8 cellular contexts compared by ENCODE assay signal in the genomic region with DNA sequence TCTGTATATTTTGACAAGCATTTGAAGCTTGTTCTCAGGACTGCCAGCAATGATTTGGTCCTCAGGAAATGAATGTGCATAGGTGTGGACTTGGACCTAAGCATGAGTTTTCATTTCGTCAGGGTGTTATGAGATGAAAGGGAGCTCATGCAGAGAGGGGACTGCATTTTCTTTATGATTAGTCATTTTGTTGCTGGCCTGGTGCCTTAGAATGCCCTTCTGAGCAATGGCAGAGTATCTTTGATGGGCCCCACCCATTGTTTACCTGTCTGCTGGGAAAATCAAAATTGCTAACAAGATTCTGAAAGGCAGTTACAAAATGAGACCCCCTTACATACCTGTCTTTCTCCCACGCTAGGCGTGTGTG. TPM values are rescaled to one million over a fixed set of nuclear protein-coding genes. Genes with fewer than 3 reads are reported as not detected.
DNase-seq lines count a peak whose midpoint lies in the region; ATAC-seq and TF ChIP-seq lines count a peak whose summit lies in the region.

No MANE protein-coding gene starts in this region.

- peaks cover 1% of the 10 kb centered on the region for H3K9me3 ChIP-seq in trophoblast cell (ENCODE audit: insufficient read depth, low read depth, low read length)
- no peaks in the 10 kb centered on the region for H3K9me3 ChIP-seq in SK-N-SH

- H3K79me2 ChIP-seq in trophoblast cell (ENCODE audit: control insufficient read depth, insufficient read depth, low read length, poor library complexity), result no peaks in the 10 kb centered on the region
- no peaks in the 10 kb centered on the region for H3K79me2 ChIP-seq in SK-N-SH (ENCODE audit: insufficient read depth)

- H3F3A ChIP-seq in SK-N-SH (replicated peaks; ENCODE audit: insufficient read depth), result peaks cover 8% of the 10 kb centered on the region

- ATAC-seq in GM18909 (IDR thresholded peaks at IDR 0.05; ENCODE audit: poor library complexity, unreplicated experiment) (peak; percentile 58), HG02938 (IDR thresholded peaks at IDR 0.05; ENCODE audit: unreplicated experiment) (peak; percentile 59), GM19324 (IDR thresholded peaks at IDR 0.05; ENCODE audit: low FRiP score, unreplicated experiment) (no peak)
- peak; percentile 76 for ATAC-seq in activated T-helper 17 cell treated with anti-CD3 and anti-CD28 coated beads, Interleukin-2, amount 50 U/mL, for 72 hours (replicated peaks)

- no peak overlapping the region for H2AFZ ChIP-seq in trophoblast cell (ENCODE audit: insufficient read depth, low read length, poor library complexity)
- no peak overlapping the region for H2AFZ ChIP-seq in SK-N-SH (ENCODE audit: low read depth)

- no peak for TF ChIP-seq EP300 in SK-N-SH (IDR thresholded peaks at IDR 0.05; ENCODE audit: borderline replicate concordance in 1 of 2, low read depth in 1 of 2, low read length in 1 of 2)

- no peak for TF ChIP-seq RAD21 in SK-N-SH (IDR thresholded peaks at IDR 0.05; ENCODE audit: low read length)

- H3K18ac ChIP-seq in trophoblast cell (ENCODE audit: low read length), result no peak overlapping the region

- CTCF ChIA-PET in SK-N-SH (lab: Yijun Ruan, JAX), result interaction anchor here (0.5 to 1.8 kb wide), 5 partner anchors 16 to 550 kb away, joined by 3 to 17 read pairs (median 3); no protein-coding TSS in a partner anchor

- H3K9ac ChIP-seq in trophoblast cell (ENCODE audit: low read length) (no peak overlapping the region), SK-N-SH (no peak overlapping the region)

- H3K27me3 ChIP-seq in trophoblast cell (ENCODE audit: insufficient read depth, low read length), result no peaks in the 10 kb centered on the region
- H3K27me3 ChIP-seq in SK-N-SH (ENCODE audit: insufficient read depth), result no peaks in the 10 kb centered on the region

- H2AK5ac ChIP-seq in trophoblast cell (ENCODE audit: low read length), result no peak overlapping the region

- no peak for TF ChIP-seq CTCF in SK-N-SH (IDR thresholded peaks at IDR 0.05)

- H3K27me3 Mint-ChIP-seq in activated T-helper 17 cell treated with anti-CD3 and anti-CD28 coated beads, Interleukin-2, amount 50 U/mL, for 72 hours, result peaks cover 13% of the 10 kb centered on the region

- WGBS in trophoblast cell (ENCODE audit: extremely low coverage, insufficient coverage, insufficient read length), result no CpG with 5 or more reads among the region's 3 CpGs
- 54% methylated on average over 3 of the region's 3 CpGs for WGBS in SK-N-SH (ENCODE audit: low lambda C conversion rate)

- H3K27ac Mint-ChIP-seq in activated T-helper 17 cell treated with anti-CD3 and anti-CD28 coated beads, Interleukin-2, amount 50 U/mL, for 72 hours, result peak overlapping the region; percentile 96

- H4K20me1 ChIP-seq in SK-N-SH (ENCODE audit: insufficient read depth), result no peaks in the 10 kb centered on the region

- DNase-seq in trophoblast cell, result peak; percentile 8 to 52
- no peak for DNase-seq in SK-N-SH
- no peak for DNase-seq in caudate nucleus (lab: John Stamatoyannopoulos, UW)
- DNase-seq in epidermal melanocyte (ENCODE audit: insufficient read length, low spot score), result no peak

- H3K4me1 Mint-ChIP-seq in activated T-helper 17 cell treated with anti-CD3 and anti-CD28 coated beads, Interleukin-2, amount 50 U/mL, for 72 hours, result peaks cover 29% of the 10 kb centered on the region

- no peak overlapping the region for H4K91ac ChIP-seq in trophoblast cell (ENCODE audit: low read depth, low read length)

- no peak overlapping the region for H4K12ac ChIP-seq in trophoblast cell (ENCODE audit: low read depth, low read length)

- H3K4me1 ChIP-seq in trophoblast cell (ENCODE audit: control insufficient read depth in 1 of 2, insufficient read depth in 2 of 2, low read length in 2 of 2) (peaks cover 6 to 7% of the 10 kb centered on the region in 2 experiments), SK-N-SH (ENCODE audit: control insufficient read depth in 1 of 2, insufficient read depth in 2 of 2, low read depth in 1 of 2, low read length in 1 of 2) (peaks cover 0 to 8% of the 10 kb centered on the region in 2 experiments; a peak in 1 of 4 replicates)

- peak overlapping the region; percentile 59 for H3K4me3 Mint-ChIP-seq in activated T-helper 17 cell treated with anti-CD3 and anti-CD28 coated beads, Interleukin-2, amount 50 U/mL, for 72 hours

- H3K4me3 ChIP-seq in trophoblast cell (ENCODE audit: low read depth, low read length) (no peak overlapping the region), SK-N-SH (ENCODE audit: low read depth in 2 of 2, low read length in 1 of 2) (no peak overlapping the region)

- no peak overlapping the region for H2BK120ac ChIP-seq in trophoblast cell (ENCODE audit: insufficient read depth, low read length, poor library complexity)

- no peak overlapping the region for H2BK12ac ChIP-seq in trophoblast cell (ENCODE audit: low read length)

- peaks cover 8 to 14% of the 10 kb centered on the region in 2 experiments for H3K36me3 ChIP-seq in trophoblast cell (ENCODE audit: control insufficient read depth in 1 of 2, insufficient read depth in 2 of 2, low read length in 2 of 2)
- H3K36me3 ChIP-seq in SK-N-SH (replicated peaks in 1 of 2; ENCODE audit: control insufficient read depth in 1 of 2, insufficient read depth in 2 of 2, low read length in 1 of 2), result no peaks in the 10 kb centered on the region

- POLR2A ChIA-PET in SK-N-SH (lab: Yijun Ruan, JAX), result no interaction called here

- H3K9me3 Mint-ChIP-seq in activated T-helper 17 cell treated with anti-CD3 and anti-CD28 coated beads, Interleukin-2, amount 50 U/mL, for 72 hours, result no peaks in the 10 kb centered on the region

- no peaks in the 10 kb centered on the region for H3K9me2 ChIP-seq in SK-N-SH

- no peak overlapping the region for H3K23ac ChIP-seq in trophoblast cell (ENCODE audit: low read length)

- no peak overlapping the region for H2BK5ac ChIP-seq in trophoblast cell (ENCODE audit: low read depth, low read length, poor library complexity)

- H4K8ac ChIP-seq in trophoblast cell (ENCODE audit: low read depth, low read length), result no peak overlapping the region

- peaks cover 5% of the 10 kb centered on the region for H3K36me3 Mint-ChIP-seq in activated T-helper 17 cell treated with anti-CD3 and anti-CD28 coated beads, Interleukin-2, amount 50 U/mL, for 72 hours (ENCODE audit: low read depth)

- no peak overlapping the region for H3K4me2 ChIP-seq in trophoblast cell (ENCODE audit: low read length)
- no peak overlapping the region for H3K4me2 ChIP-seq in SK-N-SH

- H3K4ac ChIP-seq in trophoblast cell (ENCODE audit: low read depth, low read length), result no peak overlapping the region

- no peak overlapping the region for H3K14ac ChIP-seq in trophoblast cell (ENCODE audit: low read length)

- no peaks in the 10 kb centered on the region for H3K79me1 ChIP-seq in trophoblast cell (ENCODE audit: low read length)

- H3K27ac ChIP-seq in trophoblast cell (ENCODE audit: low read depth, low read length) (no peak overlapping the region), SK-N-SH (ENCODE audit: low read depth in 2 of 2, low read length in 1 of 2) (no peak overlapping the region), caudate nucleus (ENCODE audit: low read depth, low read length) (no peak overlapping the region)

TF ChIP-seq in SK-N-SH, 30 proteins besides CTCF, POLR2A, EP300 and RAD21 (continues in another document):
- TF ChIP-seq, protein P1, sequence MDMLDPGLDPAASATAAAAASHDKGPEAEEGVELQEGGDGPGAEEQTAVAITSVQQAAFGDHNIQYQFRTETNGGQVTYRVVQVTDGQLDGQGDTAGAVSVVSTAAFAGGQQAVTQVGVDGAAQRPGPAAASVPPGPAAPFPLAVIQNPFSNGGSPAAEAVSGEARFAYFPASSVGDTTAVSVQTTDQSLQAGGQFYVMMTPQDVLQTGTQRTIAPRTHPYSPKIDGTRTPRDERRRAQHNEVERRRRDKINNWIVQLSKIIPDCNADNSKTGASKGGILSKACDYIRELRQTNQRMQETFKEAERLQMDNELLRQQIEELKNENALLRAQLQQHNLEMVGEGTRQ (IDR thresholded peaks at IDR 0.05; ENCODE audit: borderline replicate concordance, low read depth, low read length), result no peak
- no peak for TF ChIP-seq POLR2AphosphoS5 (IDR thresholded peaks at IDR 0.05; ENCODE audit: low read depth, low read length)
- TF ChIP-seq EZH2phosphoT487 (IDR thresholded peaks at IDR 0.05; ENCODE audit: borderline replicate concordance, low read depth), result no peak
- TF ChIP-seq SMC3 (IDR thresholded peaks at IDR 0.05; ENCODE audit: low read depth, low read length), result no peak
- no peak for TF ChIP-seq JUND (IDR thresholded peaks at IDR 0.05)
- no peak for TF ChIP-seq GABPA (IDR thresholded peaks at IDR 0.05; ENCODE audit: low read depth)
- no peak for TF ChIP-seq FOXM1 (IDR thresholded peaks at IDR 0.05; ENCODE audit: low read depth)
- TF ChIP-seq NFIC (IDR thresholded peaks at IDR 0.05; ENCODE audit: borderline replicate concordance), result no peak
- TF ChIP-seq, protein P2, sequence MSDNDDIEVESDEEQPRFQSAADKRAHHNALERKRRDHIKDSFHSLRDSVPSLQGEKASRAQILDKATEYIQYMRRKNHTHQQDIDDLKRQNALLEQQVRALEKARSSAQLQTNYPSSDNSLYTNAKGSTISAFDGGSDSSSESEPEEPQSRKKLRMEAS (IDR thresholded peaks at IDR 0.05; ENCODE audit: low read depth), result no peak
- no peak for TF ChIP-seq TEAD4 (IDR thresholded peaks at IDR 0.05; ENCODE audit: borderline replicate concordance, insufficient read depth)
- no peak for TF ChIP-seq TCF12 (IDR thresholded peaks at IDR 0.05)
- TF ChIP-seq YY1 (IDR thresholded peaks at IDR 0.05; ENCODE audit: low read depth), result no peak
- TF ChIP-seq CHD2 (IDR thresholded peaks at IDR 0.05; ENCODE audit: low read length, partially characterized antibody), result no peak
- TF ChIP-seq, protein P3, sequence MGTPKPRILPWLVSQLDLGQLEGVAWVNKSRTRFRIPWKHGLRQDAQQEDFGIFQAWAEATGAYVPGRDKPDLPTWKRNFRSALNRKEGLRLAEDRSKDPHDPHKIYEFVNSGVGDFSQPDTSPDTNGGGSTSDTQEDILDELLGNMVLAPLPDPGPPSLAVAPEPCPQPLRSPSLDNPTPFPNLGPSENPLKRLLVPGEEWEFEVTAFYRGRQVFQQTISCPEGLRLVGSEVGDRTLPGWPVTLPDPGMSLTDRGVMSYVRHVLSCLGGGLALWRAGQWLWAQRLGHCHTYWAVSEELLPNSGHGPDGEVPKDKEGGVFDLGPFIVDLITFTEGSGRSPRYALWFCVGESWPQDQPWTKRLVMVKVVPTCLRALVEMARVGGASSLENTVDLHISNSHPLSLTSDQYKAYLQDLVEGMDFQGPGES (IDR thresholded peaks at IDR 0.05; ENCODE audit: low read depth, low read length), result no peak
- no peak for TF ChIP-seq RXRA (IDR thresholded peaks at IDR 0.05; ENCODE audit: borderline replicate concordance, low read depth)
- TF ChIP-seq NRF1 (IDR thresholded peaks at IDR 0.05; ENCODE audit: low read depth, low read length), result no peak

RNA-seq across cellular contexts. Expression of a gene that starts 51.5 kb away (rescaled TPM):
- total RNA-seq in activated T-helper 17 cell treated with anti-CD3 and anti-CD28 coated beads, Interleukin-2, amount 50 U/mL, for 72 hours, result 100 to 1,000 TPM in 1 of 2 donors, 10 to 100 TPM in 1; 58.0 to 107 TPM
- polyA plus RNA-seq in trophoblast cell (2013), result 61.3 and 64.0 TPM in 2 replicates
- 36.7 and 37.0 TPM in 2 replicates for polyA plus RNA-seq in SK-N-SH (2012; rRNA removed)
- polyA plus RNA-seq in SK-N-SH (2012; cell fraction: cytosol; rRNA removed), result 35.9 and 36.2 TPM in 2 replicates
- 35.4 and 47.8 TPM in 2 replicates for polyA plus RNA-seq in SK-N-SH (2012; cell fraction: nucleus; rRNA removed)

Comparison
In these comparisons a context has a peak if more than half of its experiments do, and no peak if none do; other contexts are left out.
1. DNase-seq: peak in trophoblast cell (2 of 2); none in SK-N-SH (single experiment), caudate nucleus (0 of 61) and epidermal melanocyte (single experiment).